In genomic region chr9:62073401-62073800, GRCh38 we compare ENCODE assay signal across 7 cellular contexts.
A peak's percentile ranks its signal among the peaks of the same experiment; 100 is the strongest.
DNase-seq lines count a peak whose midpoint lies in the region; ATAC-seq, FAIRE-seq and TF ChIP-seq lines count a peak whose summit lies in the region.
"Not testable (repeated sequence)": the region's sequence is repeated elsewhere in the genome, so short reads cannot be mapped to it uniquely, and the experiment has no call there.

No MANE protein-coding gene starts in this region.

- not testable (repeated sequence) for H3F3A ChIP-seq in GM23338 (replicated peaks; ENCODE audit: low read depth)

- TF ChIP-seq POLR2A in A549 (IDR thresholded peaks at IDR 0.05; ENCODE audit: low read length); HCT116 (IDR thresholded peaks at IDR 0.05; ENCODE audit: borderline replicate concordance, extremely low read depth, insufficient read depth, insufficient read length); GM12878 (IDR thresholded peaks at IDR 0.05; ENCODE audit: low read depth, low read length); K562 (conservative IDR thresholded peaks at IDR 0.05); HepG2 (IDR thresholded peaks at IDR 0.05; ENCODE audit: insufficient read depth in 1 of 2, low read depth in 2 of 2, low read length in 2 of 2): not testable (repeated sequence)

- CTCF ChIA-PET in A549 (lab: Yijun Ruan, JAX); HCT116 (lab: Charles Lee); WTC11 (lab: Charles Lee); GM12878 (lab: Yijun Ruan, JAX); K562 (lab: Yijun Ruan, JAX; ENCODE audit: low intra/inter-chr PET ratio); HepG2 (lab: Yijun Ruan, JAX; ENCODE audit: low intra/inter-chr PET ratio, low total read pairs): not testable (repeated sequence)

- H3K27ac Mint-ChIP-seq in GM23338, WTC11: not testable (repeated sequence)

- H2AFZ ChIP-seq in GM23338; HCT116 (ENCODE audit: low read depth, low read length, poor library complexity, severe bottlenecking); GM12878 (ENCODE audit: control insufficient read depth, low read depth, low read length); K562 (ENCODE audit: low read depth, low read length); HepG2 (ENCODE audit: low read length): not testable (repeated sequence)

- POLR2A ChIA-PET in A549 (lab: Yijun Ruan, JAX); HCT116 (lab: Charles Lee); WTC11 (lab: Charles Lee); GM12878 (lab: Charles Lee); K562 (lab: Yijun Ruan, JAX); HepG2 (lab: Yijun Ruan, JAX): not testable (repeated sequence)

- not testable (repeated sequence) for H3K4me3 Mint-ChIP-seq in GM23338, WTC11

- DNase-seq in A549 (ENCODE audit: low read depth in 1 of 2, low spot score in 1 of 2); GM23338 (ENCODE audit: low spot score); HCT116 (ENCODE audit: low read depth, low spot score); WTC11 (ENCODE audit: low spot score); GM12878 (ENCODE audit: low read depth, low spot score); K562 (ENCODE audit: extremely low read depth in 1 of 4, low spot score in 3 of 4); HepG2 (ENCODE audit: low spot score): not testable (repeated sequence)

- not testable (repeated sequence) for H3K9me2 ChIP-seq in GM23338 (ENCODE audit: insufficient read depth); HCT116 (ENCODE audit: insufficient read depth)

- H3K27me3 ChIP-seq in GM23338 (ENCODE audit: insufficient read depth); HCT116 (ENCODE audit: insufficient read depth, low read length); GM12878 (replicated peaks in 1 of 2; ENCODE audit: control insufficient read depth in 2 of 2, insufficient read depth in 2 of 2, low read length in 1 of 2); K562 (ENCODE audit: control insufficient read depth in 2 of 2, insufficient read depth in 2 of 2, low read length in 2 of 2); HepG2 (ENCODE audit: control insufficient read depth in 1 of 2, insufficient read depth in 2 of 2, low read length in 2 of 2): not testable (repeated sequence)

- H3K4me1 ChIP-seq in A549; GM23338 (ENCODE audit: insufficient read depth); HCT116 (ENCODE audit: control insufficient read depth in 1 of 2, insufficient read depth in 2 of 2, low read length in 2 of 2); GM12878 (ENCODE audit: control insufficient read depth, insufficient read depth, low read length); K562 (replicated peaks in 1 of 2; ENCODE audit: control insufficient read depth in 2 of 2, insufficient read depth in 2 of 2, low read length in 2 of 2); HepG2 (ENCODE audit: insufficient read depth, low read length): not testable (repeated sequence)

- not testable (repeated sequence) for H3K36me3 Mint-ChIP-seq in GM23338 (ENCODE audit: low read depth); WTC11

- TF ChIP-seq EP300 in A549 (IDR thresholded peaks at IDR 0.05); GM12878 (IDR thresholded peaks at IDR 0.05; ENCODE audit: borderline replicate concordance in 1 of 2, control insufficient read depth in 1 of 2, low read depth in 2 of 2, low read length in 2 of 2); K562 (IDR thresholded peaks at IDR 0.05; ENCODE audit: low read length); HepG2 (IDR thresholded peaks at IDR 0.05; ENCODE audit: low read depth in 2 of 2, low read length in 2 of 2); HepG2 (CRISPR knock-in tag; IDR thresholded peaks at IDR 0.05; ENCODE audit: borderline replicate concordance): not testable (repeated sequence)

- H4K20me1 ChIP-seq in GM23338 (replicated peaks; ENCODE audit: insufficient read depth); HCT116 (ENCODE audit: insufficient read depth); GM12878 (ENCODE audit: control insufficient read depth, insufficient read depth); K562 (replicated peaks; ENCODE audit: control insufficient read depth, insufficient read depth, low read length); HepG2 (ENCODE audit: insufficient read depth, low read length): not testable (repeated sequence)

- WGBS in A549 (ENCODE audit: missing lambda C conversion rate) = no CpG with 5 or more reads among the region's 10 CpGs
- WGBS in GM12878 (ENCODE audit: insufficient coverage, insufficient replicate concordance, low lambda C conversion rate, missing lambda C conversion rate) = no CpG with 5 or more reads among the region's 10 CpGs
- no CpG with 5 or more reads among the region's 10 CpGs for WGBS in K562 (ENCODE audit: insufficient coverage, low coverage, missing lambda C conversion rate)
- WGBS in HepG2 (ENCODE audit: low lambda C conversion rate) = no CpG with 5 or more reads among the region's 10 CpGs

- TF ChIP-seq CTCF in A549 (IDR thresholded peaks at IDR 0.05); GM23338 (conservative IDR thresholded peaks at IDR 0.05; ENCODE audit: low read depth in 2 of 2); HCT116 (IDR thresholded peaks at IDR 0.05 in 2 of 3, conservative IDR thresholded peaks at IDR 0.05 in 1 of 3; ENCODE audit: borderline replicate concordance in 1 of 3, insufficient read depth in 1 of 3, low read depth in 2 of 3, low read length in 2 of 3); WTC11 (IDR thresholded peaks at IDR 0.05); GM12878 (IDR thresholded peaks at IDR 0.05 in 2 of 3, conservative IDR thresholded peaks at IDR 0.05 in 1 of 3; ENCODE audit: control insufficient read depth in 2 of 3, extremely low read depth in 1 of 3, insufficient read depth in 1 of 3, low read depth in 3 of 3, low read length in 3 of 3); K562 (IDR thresholded peaks at IDR 0.05 in 2 of 3, conservative IDR thresholded peaks at IDR 0.05 in 1 of 3; ENCODE audit: insufficient read depth in 2 of 3, low read depth in 1 of 3, low read length in 3 of 3); HepG2 (CRISPR knock-in tag; IDR thresholded peaks at IDR 0.05): not testable (repeated sequence)

- H3K27me3 Mint-ChIP-seq in GM23338 (ENCODE audit: insufficient read depth, low read depth, poor library complexity); WTC11 (ENCODE audit: low read depth): not testable (repeated sequence)

- not testable (repeated sequence) for TF ChIP-seq RAD21 in A549 (conservative IDR thresholded peaks at IDR 0.05 in 1 of 2, IDR thresholded peaks at IDR 0.05 in 1 of 2); HCT116 (IDR thresholded peaks at IDR 0.05; ENCODE audit: low read depth); GM12878 (IDR thresholded peaks at IDR 0.05; ENCODE audit: insufficient read depth, low read depth, low read length); K562 (CRISPR knock-in tag; conservative IDR thresholded peaks at IDR 0.05 in 1 of 2, IDR thresholded peaks at IDR 0.05 in 1 of 2); HepG2 (CRISPR knock-in tag; IDR thresholded peaks at IDR 0.05)

- H3K9me3 ChIP-seq in A549; HCT116 (ENCODE audit: control insufficient read depth in 1 of 2, insufficient read depth in 1 of 2, low read depth in 1 of 2, low read length in 2 of 2); GM12878 (replicated peaks; ENCODE audit: control insufficient read depth, insufficient read depth, low read length); K562 (replicated peaks; ENCODE audit: control insufficient read depth, insufficient read depth, low read depth, low read length); HepG2 (ENCODE audit: low read length): not testable (repeated sequence)

- not testable (repeated sequence) for H3K9me3 Mint-ChIP-seq in GM23338, WTC11

- intact Hi-C loops in HCT116 (cut with micrococcal nuclease); GM12878 (cut with micrococcal nuclease; ENCODE audit: unreplicated experiment); K562 (cut with micrococcal nuclease); HepG2 (cut with micrococcal nuclease; ENCODE audit: unreplicated experiment): not testable (repeated sequence)

- H3K36me3 ChIP-seq in GM23338 (ENCODE audit: insufficient read depth); HCT116 (ENCODE audit: control insufficient read depth in 1 of 2, insufficient read depth in 2 of 2, low read length in 2 of 2); GM12878 (ENCODE audit: control insufficient read depth in 2 of 2, insufficient read depth in 2 of 2, low read length in 1 of 2); K562 (ENCODE audit: control insufficient read depth, insufficient read depth, low read length); HepG2 (replicated peaks in 1 of 2; ENCODE audit: control insufficient read depth in 1 of 2, insufficient read depth in 2 of 2, low read length in 2 of 2): not testable (repeated sequence)

- in situ Hi-C loops in GM12878 (cut with MboI); K562 (cut with MboI); HepG2 (cut with HindIII; ENCODE audit: extremely low pct_ligation_motif_present, low pct_unique_long_range_greater_than_20kb): not testable (repeated sequence)

- not testable (repeated sequence) for H3K27ac ChIP-seq in A549; GM23338 (ENCODE audit: low read depth); HCT116 (ENCODE audit: low read depth, low read length); GM12878 (ENCODE audit: control insufficient read depth, insufficient read depth); K562 (ENCODE audit: extremely low read depth, low read depth, low read length); HepG2 (ENCODE audit: extremely low read length, insufficient read depth, low read length)

- SMC1A ChIA-PET in GM12878 (lab: Charles Lee; ENCODE audit: uncharacterized antibody, unreplicated experiment) = not testable (repeated sequence)

- not testable (repeated sequence) for FAIRE-seq in A549 (lab: Jason Lieb, UNC); GM12878 (lab: Jason Lieb, UNC); K562 (lab: Jason Lieb, UNC); HepG2 (lab: Jason Lieb, UNC)

- H3K4me2 ChIP-seq in A549; GM23338; HCT116 (ENCODE audit: low read length); GM12878 (ENCODE audit: control insufficient read depth, insufficient read depth); K562 (ENCODE audit: insufficient read depth, low read length); HepG2 (ENCODE audit: low read depth, low read length): not testable (repeated sequence)

- ATAC-seq in A549 (peak; percentile 53 to 54; a peak in 3 of 6 replicates), GM23338 (peak; percentile 88), HCT116 (peak; percentile 90), WTC11 (peak; percentile 86), GM12878 (peak; percentile 64; the same call in 2 of the 3 replicates), K562 (peak; percentile 69), HepG2 (peak; percentile 78)

- RAD21 ChIA-PET in HCT116 (lab: Charles Lee; ENCODE audit: low non-redundant PET in 1 of 2, low total read pairs in 2 of 2, uncharacterized antibody in 2 of 2, unreplicated experiment in 2 of 2); GM12878 (lab: Charles Lee; ENCODE audit: unreplicated experiment): not testable (repeated sequence)

- H3K9me1 ChIP-seq in K562 (ENCODE audit: control insufficient read depth, insufficient read depth, low read length) = not testable (repeated sequence)

- not testable (repeated sequence) for H3K4me3 ChIP-seq in A549; GM23338; HCT116 (replicated peaks in 1 of 2; ENCODE audit: low read depth in 1 of 2, low read length in 2 of 2); GM12878; K562; HepG2 (replicated peaks in 1 of 3; ENCODE audit: insufficient read depth in 1 of 3, low read depth in 2 of 3, low read length in 3 of 3)

- BruUV-seq in HCT116 (replicated peaks; lab: Mats Ljungman, UMichigan); GM12878 (replicated peaks; lab: Mats Ljungman, UMichigan); K562 (replicated peaks; lab: Mats Ljungman, UMichigan); HepG2 (replicated peaks; lab: Mats Ljungman, UMichigan): not testable (repeated sequence)

- H3K9ac ChIP-seq in HCT116 (ENCODE audit: low read length); GM12878 (ENCODE audit: control insufficient read depth, insufficient read depth, low read length); K562 (ENCODE audit: insufficient read depth in 1 of 2, low read depth in 2 of 2, low read length in 2 of 2); HepG2 (ENCODE audit: insufficient read depth, low read depth, low read length): not testable (repeated sequence)

- not testable (repeated sequence) for H3K4me1 Mint-ChIP-seq in GM23338, WTC11

- H3K79me2 ChIP-seq in GM23338 (replicated peaks; ENCODE audit: insufficient read depth); HCT116 (ENCODE audit: insufficient read depth, low read length); GM12878 (ENCODE audit: control insufficient read depth, insufficient read depth, low read length); K562 (ENCODE audit: control insufficient read depth, insufficient read depth, low read length); HepG2 (ENCODE audit: insufficient read depth, low read length): not testable (repeated sequence)
